Comparison of ENCODE assay signal across 15 cellular contexts in genomic region chr22:29201722-29202230, GRCh38. TPM values are rescaled to one million over a fixed set of nuclear protein-coding genes. Genes with fewer than 3 reads are reported as not detected.
DNase-seq lines count a peak whose midpoint lies in the region; ATAC-seq and TF ChIP-seq lines count a peak whose summit lies in the region.
"Had no signal": no experiment of that assay in that cellular context is flagged by ENCODE, and none has a peak within 500 bp of the region (broad histone marks: within the 10 kb centered on the region; RNA-seq: fewer than 3 reads in every experiment).

No MANE protein-coding gene starts in this region.

- no peak overlapping the region for H2AFZ ChIP-seq in KMS-11 (ENCODE audit: low read depth)

- peaks cover 41% of the 10 kb centered on the region for H3K27me3 Mint-ChIP-seq in CD4-positive, alpha-beta T cell
- H3K27me3 Mint-ChIP-seq in nephron (ENCODE audit: low read depth) (peaks cover 4% of the 10 kb centered on the region), MCF 10A (ENCODE audit: insufficient read depth, unreplicated experiment) (peaks cover 10% of the 10 kb centered on the region)

- H3K4me1 Mint-ChIP-seq in CD4-positive, alpha-beta T cell (ENCODE audit: low read depth): peaks cover 13% of the 10 kb centered on the region
- peaks cover 29% of the 10 kb centered on the region for H3K4me1 Mint-ChIP-seq in nephron
- peaks cover 6% of the 10 kb centered on the region for H3K4me1 Mint-ChIP-seq in MCF 10A (ENCODE audit: insufficient read depth, unreplicated experiment)

- H3K27ac Mint-ChIP-seq in CD4-positive, alpha-beta T cell: peak overlapping the region; percentile 55
- H3K27ac Mint-ChIP-seq in nephron (peak overlapping the region; percentile 47 to 93 (median 76)), MCF 10A (ENCODE audit: low read depth, unreplicated experiment) (no peak overlapping the region)

- no peaks in the 10 kb centered on the region for H3K79me2 ChIP-seq in KMS-11 (ENCODE audit: insufficient read depth, low read depth)

- H3K4me1 ChIP-seq in KMS-11 (ENCODE audit: low read depth, poor library complexity, severe bottlenecking) (peaks cover 59% of the 10 kb centered on the region), colonic mucosa (no peaks in the 10 kb centered on the region)
- H3K4me1 ChIP-seq: psoas muscle had no signal

- no TSS peak for BruUV-seq in MCF 10A (replicated peaks; lab: Mats Ljungman, UMichigan)

- H3K4me3 Mint-ChIP-seq in CD4-positive, alpha-beta T cell: no peak overlapping the region
- H3K4me3 Mint-ChIP-seq in nephron: peak overlapping the region in 2 of 3 experiments; percentile 53 to 74
- no peak overlapping the region for H3K4me3 Mint-ChIP-seq in MCF 10A (ENCODE audit: unreplicated experiment)

- no peaks in the 10 kb centered on the region for H3K9me3 Mint-ChIP-seq in CD4-positive, alpha-beta T cell
- H3K9me3 Mint-ChIP-seq in nephron: no peaks in the 10 kb centered on the region
- H3K9me3 Mint-ChIP-seq in MCF 10A (ENCODE audit: unreplicated experiment): no peaks in the 10 kb centered on the region
- H3K9me3 Mint-ChIP-seq: IgD-negative memory B cell had no signal

- H3K27ac ChIP-seq in CD4-positive, alpha-beta T cell (ENCODE audit: low read depth, low read length): no peak overlapping the region
- H3K27ac ChIP-seq in KMS-11 (no peak overlapping the region), colonic mucosa (peak overlapping the region; percentile 54)
- H3K27ac ChIP-seq: psoas muscle had no signal

- intact Hi-C loops in CD4-positive, alpha-beta T cell (cut with DNase I, micrococcal nuclease): no loop called here
- intact Hi-C loops in colonic mucosa (cut with DNase I): loop anchor here (5.0 kb wide), 1 partner anchor 121 kb away; no protein-coding TSS in a partner anchor
- intact Hi-C loops in MCF 10A (cut with micrococcal nuclease): loop anchor here (1.0 kb wide), 1 partner anchor 44 kb away; no protein-coding TSS in a partner anchor

- H4K20me1 ChIP-seq in KMS-11 (ENCODE audit: insufficient read depth): no peaks in the 10 kb centered on the region

- no peak overlapping the region for H3K4me3 ChIP-seq in KMS-11 (IDR thresholded peaks at IDR 0.05; ENCODE audit: insufficient read depth, low read depth, low read length)
- H3K4me3 ChIP-seq in colonic mucosa: no peak overlapping the region
- H3K4me3 ChIP-seq: psoas muscle had no signal

- H3K36me3 Mint-ChIP-seq in CD4-positive, alpha-beta T cell (ENCODE audit: low read depth): no peaks in the 10 kb centered on the region
- no peaks in the 10 kb centered on the region for H3K36me3 Mint-ChIP-seq in nephron (ENCODE audit: low read depth)
- no peaks in the 10 kb centered on the region for H3K36me3 Mint-ChIP-seq in MCF 10A (ENCODE audit: insufficient read depth, unreplicated experiment)
- H3K36me3 Mint-ChIP-seq: CD4-positive, CD25-positive, alpha-beta regulatory T cell; IgD-negative memory B cell had no signal

- H3K27me3 ChIP-seq in CD4-positive, alpha-beta T cell (ENCODE audit: control insufficient read depth, insufficient read depth, low read length): peaks cover 29% of the 10 kb centered on the region
- H3K27me3 ChIP-seq in KMS-11 (ENCODE audit: insufficient read depth, low read depth) (peaks cover 13% of the 10 kb centered on the region), colonic mucosa (peaks cover 13% of the 10 kb centered on the region)

- H3K9ac ChIP-seq in KMS-11 (no peak overlapping the region), colonic mucosa (ENCODE audit: low read depth in 2 of 2, low read length in 2 of 2) (no peak overlapping the region)

- TF ChIP-seq CTCF in CD4-positive, alpha-beta T cell (IDR thresholded peaks at IDR 0.05): no peak
- TF ChIP-seq CTCF in KMS-11 (conservative IDR thresholded peaks at IDR 0.05; ENCODE audit: low read depth, low read length): no peak
- no peak for TF ChIP-seq CTCF in colonic mucosa (IDR thresholded peaks at IDR 0.05)
- TF ChIP-seq CTCF in nephron (IDR thresholded peaks at IDR 0.05; ENCODE audit: unreplicated experiment in 3 of 3): no peak
- TF ChIP-seq CTCF in MCF 10A (IDR thresholded peaks at IDR 0.05; ENCODE audit: unreplicated experiment): no peak

- no peaks in the 10 kb centered on the region for H3K36me3 ChIP-seq in KMS-11 (ENCODE audit: insufficient read depth)
- no peaks in the 10 kb centered on the region for H3K36me3 ChIP-seq in colonic mucosa

- no peak for DNase-seq in CD4-positive, alpha-beta T cell
- no peak for DNase-seq in colonic mucosa
- no peak for DNase-seq in MCF 10A (ENCODE audit: unreplicated experiment)
- no peak for DNase-seq in DMS114 treated with DMSO at 0.1 percent for 48 hours (lab: John Stamatoyannopoulos, UW; ENCODE audit: unreplicated experiment)
- no peak for DNase-seq in HEK293T (ENCODE audit: extremely low spot score)
- DNase-seq: activated naive CD4-positive, alpha-beta T cell treated with anti-CD3 and anti-CD28 coated beads, Interleukin-2, amount 50 U/mL, for 16 hours; NCI-H1436 treated with DMSO at 0.1 percent for 48 hours; NCI-H510A treated with DMSO at 0.1 percent for 48 hours; psoas muscle; RPMI8226 had no signal

- H3K9me3 ChIP-seq in CD4-positive, alpha-beta T cell (ENCODE audit: control insufficient read depth, low read length): no peaks in the 10 kb centered on the region
- H3K9me3 ChIP-seq in colonic mucosa: no peaks in the 10 kb centered on the region
- H3K9me3 ChIP-seq: psoas muscle had no signal

- no peak for ATAC-seq in CD4-positive, alpha-beta T cell (ENCODE audit: poor library complexity)
- ATAC-seq in GM18909 (IDR thresholded peaks at IDR 0.05; ENCODE audit: poor library complexity, unreplicated experiment): no peak

- POLR2A ChIA-PET in CD4-positive, alpha-beta T cell (lab: Charles Lee): no interaction called here
- POLR2A ChIA-PET in MCF 10A (lab: Yijun Ruan, JAX): no interaction called here
- POLR2A ChIA-PET in HEK293T (lab: Yijun Ruan, JAX): no interaction called here

- H3K4me2 ChIP-seq in KMS-11: peak overlapping the region; percentile 46; the same call in 1 of the 2 replicates

- CTCF ChIA-PET in CD4-positive, alpha-beta T cell (lab: Charles Lee): interaction anchor here (1.6 kb wide), 1 partner anchor 44 kb away, joined by 7 read pairs; no protein-coding TSS in a partner anchor
- CTCF ChIA-PET in MCF 10A (lab: Yijun Ruan, JAX) (interaction anchor here (0.6 kb wide), 1 partner anchor 349 kb away, joined by 3 read pairs; no protein-coding TSS in a partner anchor), HEK293T (lab: Yijun Ruan, JAX) (interaction anchor here (1.8 kb wide), 1 partner anchor 44 kb away, joined by 8 read pairs; no protein-coding TSS in a partner anchor)

TF ChIP-seq in HEK293T, 16 proteins besides CTCF, POLR2A, EP300 and RAD21:
- no peak for TF ChIP-seq HDGF (IDR thresholded peaks at IDR 0.05; ENCODE audit: borderline replicate concordance)

RNA-seq across cellular contexts. Expression of gene EMID1, which starts 3.9 kb away (rescaled TPM):
- not detected for total RNA-seq in CD4-positive, alpha-beta T cell
- 1 to 10 TPM; 4.4 TPM for total RNA-seq in colonic mucosa
- not detected in 2 replicates for total RNA-seq in MCF 10A (2022)

Comparison
In these comparisons a context has a peak if more than half of its experiments do, and no peak if none do; other contexts are left out.
1. H3K4me3 Mint-ChIP-seq: peak in nephron (2 of 3); none in CD4-positive, alpha-beta T cell (single experiment) and MCF 10A (single experiment).
2. intact Hi-C loops: an anchor here in colonic mucosa (5.0 kb wide) and MCF 10A (1.0 kb wide); none called in CD4-positive, alpha-beta T cell.